ENCODE assay signal across 19 cellular contexts in genomic region chr17:17982796-17983195, GRCh38. TPM values are rescaled to one million over a fixed set of nuclear protein-coding genes. Genes with fewer than 3 reads are reported as not detected.
DNase-seq lines count a peak whose midpoint lies in the region; ATAC-seq, FAIRE-seq and TF ChIP-seq lines count a peak whose summit lies in the region.
"Had no signal": no experiment of that assay in that cellular context is flagged by ENCODE, and none has a peak within 500 bp of the region (broad histone marks: within the 10 kb centered on the region; RNA-seq: fewer than 3 reads in every experiment).

No MANE protein-coding gene starts in this region.

- CTCF ChIA-PET in HepG2 (lab: Yijun Ruan, JAX; ENCODE audit: low intra/inter-chr PET ratio, low total read pairs) = no interaction called here

- H3K27me3 ChIP-seq in HepG2 (ENCODE audit: control insufficient read depth in 1 of 2, insufficient read depth in 2 of 2, low read length in 2 of 2) (peaks cover 4 to 19% of the 10 kb centered on the region in 2 experiments; a peak in 4 of 5 replicates), right lobe of liver (no peaks in the 10 kb centered on the region), endocrine pancreas (ENCODE audit: control insufficient read depth, insufficient read depth, low read length) (no peaks in the 10 kb centered on the region), prostate gland (replicated peaks; ENCODE audit: insufficient read depth) (no peaks in the 10 kb centered on the region)
- H3K27me3 ChIP-seq: Peyer's patch had no signal

- no peak overlapping the region for H3K27ac ChIP-seq in HepG2 (ENCODE audit: extremely low read length, insufficient read depth, low read length)
- H3K27ac ChIP-seq in right lobe of liver = no peak overlapping the region
- H3K27ac ChIP-seq in prostate gland = peak overlapping the region; percentile 81 to 85
- H3K27ac ChIP-seq: Peyer's patch had no signal

- TF ChIP-seq CTCF in HepG2 (CRISPR knock-in tag; IDR thresholded peaks at IDR 0.05) = no peak
- TF ChIP-seq CTCF in right lobe of liver (IDR thresholded peaks at IDR 0.05) = no peak
- TF ChIP-seq CTCF in prostate gland (IDR thresholded peaks at IDR 0.05) = no peak

- POLR2A ChIA-PET in HepG2 (lab: Yijun Ruan, JAX) = interaction anchor here (2.1 kb wide), 1 partner anchor 10 kb away, joined by 13 read pairs; the partner anchor contains the start of genes DRC3 and TOM1L2

- H3K9me3 ChIP-seq in HepG2 (ENCODE audit: low read length) (no peaks in the 10 kb centered on the region), right lobe of liver (no peaks in the 10 kb centered on the region), endocrine pancreas (ENCODE audit: control insufficient read depth, low read length) (no peaks in the 10 kb centered on the region), prostate gland (no peaks in the 10 kb centered on the region)
- H3K9me3 ChIP-seq: Peyer's patch had no signal

- TF ChIP-seq EP300 in HepG2 (IDR thresholded peaks at IDR 0.05; ENCODE audit: low read depth in 2 of 2, low read length in 2 of 2) = no peak
- no peak for TF ChIP-seq EP300 in HepG2 (CRISPR knock-in tag; IDR thresholded peaks at IDR 0.05; ENCODE audit: borderline replicate concordance)

- no peak for FAIRE-seq in HepG2 (lab: Jason Lieb, UNC)
- FAIRE-seq: A204.1, H54 had no signal

- in situ Hi-C loops in HepG2 (cut with HindIII; ENCODE audit: extremely low pct_ligation_motif_present, low pct_unique_long_range_greater_than_20kb) = no loop called here

- H4K20me1 ChIP-seq in HepG2 (ENCODE audit: insufficient read depth, low read length) = no peaks in the 10 kb centered on the region

- no peak for TF ChIP-seq POLR2A in HepG2 (IDR thresholded peaks at IDR 0.05; ENCODE audit: insufficient read depth in 1 of 2, low read depth in 2 of 2, low read length in 2 of 2)
- TF ChIP-seq POLR2A in right lobe of liver (IDR thresholded peaks at IDR 0.05) = no peak
- no peak for TF ChIP-seq POLR2A in prostate gland (IDR thresholded peaks at IDR 0.05)

- ATAC-seq in HepG2 = peak; percentile 11; the same call in 1 of the 3 replicates
- ATAC-seq in right lobe of liver = no peak
- ATAC-seq in GM18907 (IDR thresholded peaks at IDR 0.05; ENCODE audit: unreplicated experiment) = no peak

- H3K4me1 ChIP-seq in HepG2 (ENCODE audit: insufficient read depth, low read length) (peaks cover 17% of the 10 kb centered on the region), right lobe of liver (no peaks in the 10 kb centered on the region), endocrine pancreas (ENCODE audit: control insufficient read depth, insufficient read depth, low read length) (no peaks in the 10 kb centered on the region), prostate gland (replicated peaks) (peaks cover 4% of the 10 kb centered on the region)
- H3K4me1 ChIP-seq: Peyer's patch had no signal

- H3K4me2 ChIP-seq in HepG2 (ENCODE audit: low read depth, low read length) = peak overlapping the region; percentile 81

- H3K9ac ChIP-seq in HepG2 (ENCODE audit: insufficient read depth, low read depth, low read length) (no peak overlapping the region), endocrine pancreas (ENCODE audit: control insufficient read depth, insufficient read depth, low read length) (peak overlapping the region; percentile 22)

- H3K36me3 ChIP-seq in HepG2 (replicated peaks in 1 of 2; ENCODE audit: control insufficient read depth in 1 of 2, insufficient read depth in 2 of 2, low read length in 2 of 2) (no peaks in the 10 kb centered on the region), right lobe of liver (no peaks in the 10 kb centered on the region), endocrine pancreas (ENCODE audit: control insufficient read depth, insufficient read depth, low read length) (no peaks in the 10 kb centered on the region), prostate gland (no peaks in the 10 kb centered on the region)
- H3K36me3 ChIP-seq: Peyer's patch had no signal

- TF ChIP-seq RAD21 in HepG2 (CRISPR knock-in tag; IDR thresholded peaks at IDR 0.05) = no peak

- intact Hi-C loops in HepG2 (cut with micrococcal nuclease; ENCODE audit: unreplicated experiment) = no loop called here
- intact Hi-C loops in right lobe of liver (cut with DNase I) = no loop called here
- intact Hi-C loops in prostate gland (cut with DNase I) = no loop called here

- H2AFZ ChIP-seq in HepG2 (ENCODE audit: low read length) = peak overlapping the region; percentile 80

- no peaks in the 10 kb centered on the region for H3K79me2 ChIP-seq in HepG2 (ENCODE audit: insufficient read depth, low read length)

- H3K4me3 ChIP-seq in HepG2 (replicated peaks in 1 of 3; ENCODE audit: insufficient read depth in 1 of 3, low read depth in 2 of 3, low read length in 3 of 3) (peak overlapping the region in 2 of 3 experiments; percentile 1 to 30; a peak in 1 of 6 replicates), right lobe of liver (no peak overlapping the region), endocrine pancreas (ENCODE audit: control insufficient read depth, insufficient read depth, low read length) (no peak overlapping the region), prostate gland (no peak overlapping the region)
- H3K4me3 ChIP-seq: Peyer's patch had no signal

- no TSS peak for BruUV-seq in HepG2 (replicated peaks; lab: Mats Ljungman, UMichigan)

- DNase-seq in HepG2 (ENCODE audit: low spot score) (no peak), right lobe of liver (no peak), prostate gland (ENCODE audit: low spot score) (peak; percentile 70), NCI-H774 (lab: John Stamatoyannopoulos, UW) (no peak), DMS 273 (lab: John Stamatoyannopoulos, UW; ENCODE audit: unreplicated experiment) (no peak)
- DNase-seq: EL; GF-D8; KBM-7; NCI-H1105; NCI-H146; NCI-H2029; NCI-H2227 treated with DMSO at 0.1 percent for 48 hours; NCI-H510A; NK-92 treated with Interleukin-12 subunit alpha and Interleukin-12 subunit beta, amount 100 ng/mL, for 24 hours; Peyer's patch had no signal

- WGBS in HepG2 (ENCODE audit: low lambda C conversion rate) = 46% methylated on average over 9 of the region's 9 CpGs
- WGBS in right lobe of liver (ENCODE audit: insufficient coverage, low coverage, low lambda C conversion rate, missing lambda C conversion rate) = 89% methylated on average over 9 of the region's 9 CpGs
- WGBS in prostate gland = 84% methylated on average over 9 of the region's 9 CpGs

RNA-seq across cellular contexts. Expression of gene DRC3, which starts 10.1 kb away (rescaled TPM):
- total RNA-seq in HepG2 (2016; rRNA removed; fragmentation: Illumina TruSeq; extraction: Trizol) (0.53 and 0.73 TPM in 2 replicates), right lobe of liver (under 1 TPM; 0.25 to 0.98 (median 0.72) TPM), prostate gland (1 to 10 TPM; 4.5 to 10.0 TPM)
- under 0.01 and 0.35 TPM in 2 replicates for total RNA-seq in HepG2 (2016; cell fraction: cytosol; rRNA removed; fragmentation: Illumina TruSeq; extraction: Trizol; ENCODE audit: low read depth)
- 0.24 and 1.0 TPM in 2 replicates for total RNA-seq in HepG2 (2016; cell fraction: insoluble cytoplasmic fraction; rRNA removed; fragmentation: Illumina TruSeq; extraction: Trizol)
- total RNA-seq in HepG2 (2016; cell fraction: membrane; rRNA removed; fragmentation: Illumina TruSeq; extraction: Trizol) = 0.24 and 0.53 TPM in 2 replicates
- total RNA-seq in HepG2 (2016; cell fraction: nucleus; rRNA removed; fragmentation: Illumina TruSeq; extraction: Trizol) = 0.31 and 1.1 TPM in 2 replicates
- 0.54 and 0.87 TPM in 2 replicates for polyA plus RNA-seq in HepG2 (2011; rRNA removed)
- 0.21 TPM in 2 replicates for polyA plus RNA-seq in HepG2 (2011; cell fraction: cytosol; rRNA removed)
- polyA plus RNA-seq in HepG2 (2011; cell fraction: nucleus; rRNA removed) = 1.6 and 2.3 TPM in 2 replicates
- polyA plus RNA-seq in HepG2 (2012) = 1.1 and 1.8 TPM in 2 replicates
- polyA plus RNA-seq in HepG2 (2016; cell fraction: cytosol; fragmentation: Illumina TruSeq; extraction: Trizol; ENCODE audit: low read depth) = not detected in 2 replicates
- 0.37 TPM in 1 of 2 replicates, not detected in the other for polyA plus RNA-seq in HepG2 (2016; cell fraction: insoluble cytoplasmic fraction; fragmentation: Illumina TruSeq; extraction: Trizol; ENCODE audit: low read depth)
- not detected in 2 replicates for polyA plus RNA-seq in HepG2 (2016; cell fraction: membrane; fragmentation: Illumina TruSeq; extraction: Trizol; ENCODE audit: low read depth)
- 0.95 and 2.5 TPM in 2 replicates for polyA plus RNA-seq in HepG2 (2016; cell fraction: nucleus; fragmentation: Illumina TruSeq; extraction: Trizol; ENCODE audit: insufficient read depth, low read depth)
- 0.68 and 1.7 TPM in 2 replicates for polyA minus RNA-seq in HepG2 (2011; rRNA and poly(A)+ RNA removed; ENCODE audit: low replicate concordance)
- not detected in 2 replicates for polyA minus RNA-seq in HepG2 (2011; cell fraction: cytosol; rRNA and poly(A)+ RNA removed)
- polyA minus RNA-seq in HepG2 (2011; cell fraction: nucleus; rRNA and poly(A)+ RNA removed) = 1.1 and 1.3 TPM in 2 replicates

RNA-seq across cellular contexts. Expression of gene TOM1L2, which starts 10.6 kb away (rescaled TPM):
- total RNA-seq in HepG2 (2016; rRNA removed; fragmentation: Illumina TruSeq; extraction: Trizol) = 4.5 and 4.7 TPM in 2 replicates
- total RNA-seq in HepG2 (2016; cell fraction: cytosol; rRNA removed; fragmentation: Illumina TruSeq; extraction: Trizol; ENCODE audit: low read depth) = 1.0 and 1.2 TPM in 2 replicates
- total RNA-seq in HepG2 (2016; cell fraction: insoluble cytoplasmic fraction; rRNA removed; fragmentation: Illumina TruSeq; extraction: Trizol) = 3.8 and 3.9 TPM in 2 replicates
- total RNA-seq in HepG2 (2016; cell fraction: membrane; rRNA removed; fragmentation: Illumina TruSeq; extraction: Trizol) = 2.5 and 3.4 TPM in 2 replicates
- total RNA-seq in HepG2 (2016; cell fraction: nucleus; rRNA removed; fragmentation: Illumina TruSeq; extraction: Trizol) = 4.6 and 5.4 TPM in 2 replicates
- polyA plus RNA-seq in HepG2 (2011; rRNA removed) = 7.4 and 9.1 TPM in 2 replicates
- 4.5 and 4.8 TPM in 2 replicates for polyA plus RNA-seq in HepG2 (2011; cell fraction: cytosol; rRNA removed)
- polyA plus RNA-seq in HepG2 (2011; cell fraction: nucleus; rRNA removed) = 16.8 and 18.7 TPM in 2 replicates
- polyA plus RNA-seq in HepG2 (2012) = 5.5 and 5.7 TPM in 2 replicates
- polyA plus RNA-seq in HepG2 (2016; cell fraction: cytosol; fragmentation: Illumina TruSeq; extraction: Trizol; ENCODE audit: low read depth) = 0.55 and 0.60 TPM in 2 replicates
- 2.0 and 3.7 TPM in 2 replicates for polyA plus RNA-seq in HepG2 (2016; cell fraction: insoluble cytoplasmic fraction; fragmentation: Illumina TruSeq; extraction: Trizol; ENCODE audit: low read depth)
- 1.2 and 1.4 TPM in 2 replicates for polyA plus RNA-seq in HepG2 (2016; cell fraction: membrane; fragmentation: Illumina TruSeq; extraction: Trizol; ENCODE audit: low read depth)
- polyA plus RNA-seq in HepG2 (2016; cell fraction: nucleus; fragmentation: Illumina TruSeq; extraction: Trizol; ENCODE audit: insufficient read depth, low read depth) = 8.1 and 9.2 TPM in 2 replicates
- polyA minus RNA-seq in HepG2 (2011; rRNA and poly(A)+ RNA removed; ENCODE audit: low replicate concordance) = 15.0 and 27.1 TPM in 2 replicates
- polyA minus RNA-seq in HepG2 (2011; cell fraction: cytosol; rRNA and poly(A)+ RNA removed) = 4.9 and 5.5 TPM in 2 replicates
- polyA minus RNA-seq in HepG2 (2011; cell fraction: nucleus; rRNA and poly(A)+ RNA removed) = 9.8 and 14.0 TPM in 2 replicates
- total RNA-seq in right lobe of liver = 10 to 100 TPM; 13.5 to 21.2 (median 16.0) TPM
- 100 to 1,000 TPM; 162 to 185 TPM for total RNA-seq in prostate gland

RNA-seq across cellular contexts. Expression of gene ATPAF2, which starts 56.2 kb away (rescaled TPM):
- total RNA-seq in HepG2 (2016; rRNA removed; fragmentation: Illumina TruSeq; extraction: Trizol) (14.2 and 15.0 TPM in 2 replicates), right lobe of liver (10 to 100 TPM; 17.2 to 21.0 (median 19.2) TPM), prostate gland (10 to 100 TPM; 17.7 to 30.5 TPM)
- total RNA-seq in HepG2 (2016; cell fraction: cytosol; rRNA removed; fragmentation: Illumina TruSeq; extraction: Trizol; ENCODE audit: low read depth) = 8.8 and 12.0 TPM in 2 replicates
- total RNA-seq in HepG2 (2016; cell fraction: insoluble cytoplasmic fraction; rRNA removed; fragmentation: Illumina TruSeq; extraction: Trizol) = 14.9 and 18.9 TPM in 2 replicates
- 9.7 and 14.4 TPM in 2 replicates for total RNA-seq in HepG2 (2016; cell fraction: membrane; rRNA removed; fragmentation: Illumina TruSeq; extraction: Trizol)
- 12.8 and 14.7 TPM in 2 replicates for total RNA-seq in HepG2 (2016; cell fraction: nucleus; rRNA removed; fragmentation: Illumina TruSeq; extraction: Trizol)
- polyA plus RNA-seq in HepG2 (2011; rRNA removed) = 16.0 and 16.5 TPM in 2 replicates
- 8.0 and 9.7 TPM in 2 replicates for polyA plus RNA-seq in HepG2 (2011; cell fraction: cytosol; rRNA removed)
- 46.6 and 61.0 TPM in 2 replicates for polyA plus RNA-seq in HepG2 (2011; cell fraction: nucleus; rRNA removed)
- 10.3 and 10.4 TPM in 2 replicates for polyA plus RNA-seq in HepG2 (2012)
- 8.0 and 11.6 TPM in 2 replicates for polyA plus RNA-seq in HepG2 (2016; cell fraction: cytosol; fragmentation: Illumina TruSeq; extraction: Trizol; ENCODE audit: low read depth)
- 19.2 and 26.7 TPM in 2 replicates for polyA plus RNA-seq in HepG2 (2016; cell fraction: insoluble cytoplasmic fraction; fragmentation: Illumina TruSeq; extraction: Trizol; ENCODE audit: low read depth)
- 11.3 and 19.5 TPM in 2 replicates for polyA plus RNA-seq in HepG2 (2016; cell fraction: membrane; fragmentation: Illumina TruSeq; extraction: Trizol; ENCODE audit: low read depth)
- 37.0 and 37.2 TPM in 2 replicates for polyA plus RNA-seq in HepG2 (2016; cell fraction: nucleus; fragmentation: Illumina TruSeq; extraction: Trizol; ENCODE audit: insufficient read depth, low read depth)
- 18.0 and 28.2 TPM in 2 replicates for polyA minus RNA-seq in HepG2 (2011; rRNA and poly(A)+ RNA removed; ENCODE audit: low replicate concordance)
- 7.1 and 8.4 TPM in 2 replicates for polyA minus RNA-seq in HepG2 (2011; cell fraction: cytosol; rRNA and poly(A)+ RNA removed)
- 23.1 and 28.8 TPM in 2 replicates for polyA minus RNA-seq in HepG2 (2011; cell fraction: nucleus; rRNA and poly(A)+ RNA removed)

RNA-seq across cellular contexts. Expression of gene GID4, which starts 56.4 kb away (rescaled TPM):
- total RNA-seq in HepG2 (2016; rRNA removed; fragmentation: Illumina TruSeq; extraction: Trizol) = 4.3 and 5.5 TPM in 2 replicates
- total RNA-seq in HepG2 (2016; cell fraction: cytosol; rRNA removed; fragmentation: Illumina TruSeq; extraction: Trizol; ENCODE audit: low read depth) = 2.5 and 4.3 TPM in 2 replicates
- total RNA-seq in HepG2 (2016; cell fraction: insoluble cytoplasmic fraction; rRNA removed; fragmentation: Illumina TruSeq; extraction: Trizol) = 4.4 and 4.8 TPM in 2 replicates
- total RNA-seq in HepG2 (2016; cell fraction: membrane; rRNA removed; fragmentation: Illumina TruSeq; extraction: Trizol) = 6.5 and 7.9 TPM in 2 replicates
- 2.7 and 3.1 TPM in 2 replicates for total RNA-seq in HepG2 (2016; cell fraction: nucleus; rRNA removed; fragmentation: Illumina TruSeq; extraction: Trizol)
- 4.7 and 6.1 TPM in 2 replicates for polyA plus RNA-seq in HepG2 (2011; rRNA removed)
- 2.8 and 3.4 TPM in 2 replicates for polyA plus RNA-seq in HepG2 (2011; cell fraction: cytosol; rRNA removed)
- 4.1 and 4.6 TPM in 2 replicates for polyA plus RNA-seq in HepG2 (2011; cell fraction: nucleus; rRNA removed)
- polyA plus RNA-seq in HepG2 (2012) = 8.4 and 8.9 TPM in 2 replicates
- polyA plus RNA-seq in HepG2 (2016; cell fraction: cytosol; fragmentation: Illumina TruSeq; extraction: Trizol; ENCODE audit: low read depth) = 7.0 and 8.5 TPM in 2 replicates
- 5.8 and 6.7 TPM in 2 replicates for polyA plus RNA-seq in HepG2 (2016; cell fraction: insoluble cytoplasmic fraction; fragmentation: Illumina TruSeq; extraction: Trizol; ENCODE audit: low read depth)
- 7.0 and 8.2 TPM in 2 replicates for polyA plus RNA-seq in HepG2 (2016; cell fraction: membrane; fragmentation: Illumina TruSeq; extraction: Trizol; ENCODE audit: low read depth)
- polyA plus RNA-seq in HepG2 (2016; cell fraction: nucleus; fragmentation: Illumina TruSeq; extraction: Trizol; ENCODE audit: insufficient read depth, low read depth) = 4.4 and 6.0 TPM in 2 replicates
- polyA minus RNA-seq in HepG2 (2011; rRNA and poly(A)+ RNA removed; ENCODE audit: low replicate concordance) = 8.2 and 20.5 TPM in 2 replicates
- polyA minus RNA-seq in HepG2 (2011; cell fraction: cytosol; rRNA and poly(A)+ RNA removed) = 3.7 and 4.2 TPM in 2 replicates
- polyA minus RNA-seq in HepG2 (2011; cell fraction: nucleus; rRNA and poly(A)+ RNA removed) = 6.4 and 10.4 TPM in 2 replicates
- total RNA-seq in right lobe of liver = 1 to 10 TPM; 4.8 to 6.1 (median 5.3) TPM
- 10 to 100 TPM; 11.0 to 19.1 TPM for total RNA-seq in prostate gland

Comparison
In these comparisons a context has a peak if more than half of its experiments do, and no peak if none do; other contexts are left out.
1. H3K4me3 ChIP-seq: peak in HepG2 (2 of 3); none in right lobe of liver (0 of 3), endocrine pancreas (single experiment) and prostate gland (0 of 2).
2. H3K27ac ChIP-seq: peak in prostate gland (2 of 2); none in HepG2 (single experiment) and right lobe of liver (0 of 3).
3. RNA of gene TOM1L2, which starts 10.6 kb away (total RNA-seq): 162 to 185 TPM in prostate gland; 13.5 to 21.2 TPM in right lobe of liver and 1.0 to 5.4 TPM in HepG2; every median in the first group is over 4 times any median in the second.